ENCODE assay signal across 17 cellular contexts in the genomic region with DNA sequence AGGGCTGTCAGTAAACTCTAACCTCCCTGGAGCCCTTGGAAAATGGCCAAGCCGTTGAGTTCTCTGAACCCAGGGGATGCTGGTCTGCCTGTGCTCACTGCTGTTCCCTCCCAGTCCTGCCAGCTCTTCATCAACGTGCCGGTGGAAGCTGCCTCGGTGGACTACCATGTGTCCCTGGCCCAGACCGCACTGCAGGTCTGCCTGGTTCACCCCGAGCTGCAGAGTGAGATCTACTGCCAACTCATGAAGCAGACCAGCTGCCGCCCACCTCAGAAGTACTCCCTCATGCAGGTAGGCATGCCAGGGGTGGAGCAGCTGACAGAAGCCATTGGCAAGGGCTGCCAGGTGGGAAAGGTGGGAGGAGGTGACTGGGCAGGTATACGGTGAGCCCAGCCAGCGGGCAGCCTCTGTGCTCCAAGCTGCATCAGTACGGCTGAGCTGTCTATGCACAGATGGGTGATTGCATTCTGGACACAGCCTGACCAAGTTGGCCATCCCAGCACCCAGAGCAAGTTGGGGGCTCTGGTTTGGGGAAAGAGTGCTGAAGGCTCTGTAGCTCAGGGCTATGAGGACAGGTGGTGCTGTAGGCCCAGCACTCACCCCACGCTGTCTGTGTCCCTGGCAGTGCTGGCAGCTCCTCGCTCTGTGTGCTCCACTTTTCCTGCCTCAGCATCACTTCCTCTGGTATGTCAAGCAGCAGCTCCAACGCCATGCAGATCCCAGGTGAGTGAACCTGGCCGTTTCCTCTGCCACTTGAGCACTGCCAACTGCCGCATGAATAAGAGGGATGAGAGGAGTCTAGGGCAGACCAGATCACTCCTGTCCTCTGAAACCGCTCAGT. TPM values are rescaled to one million over a fixed set of nuclear protein-coding genes. Genes with fewer than 3 reads are reported as not detected.
DNase-seq lines count a peak whose midpoint lies in the region; ATAC-seq and TF ChIP-seq lines count a peak whose summit lies in the region.
"Had no signal": no experiment of that assay in that cellular context is flagged by ENCODE, and none has a peak within 500 bp of the region (broad histone marks: within the 10 kb centered on the region; RNA-seq: fewer than 3 reads in every experiment).

No MANE protein-coding gene starts in this region.

- H3K4me3 ChIP-seq in RWPE2 (ENCODE audit: severe bottlenecking): no peak overlapping the region
- no peak overlapping the region for H3K4me3 ChIP-seq in lower lobe of right lung
- no peak overlapping the region for H3K4me3 ChIP-seq in thyroid gland (replicated peaks in 1 of 3)
- H3K4me3 ChIP-seq: GM23338, Peyer's patch had no signal

- H3K36me3 ChIP-seq in RWPE2 (ENCODE audit: low read depth) (no peaks in the 10 kb centered on the region; the same call in 1 of the 2 replicates), lower lobe of right lung (no peaks in the 10 kb centered on the region), thyroid gland (peaks cover 66 to 95% of the 10 kb centered on the region in 2 donors)

- peak; percentile 52 for DNase-seq in activated effector memory CD4-positive, alpha-beta T cell treated with anti-CD3 and anti-CD28 coated beads, Interleukin-2, amount 50 U/mL, for 16 hours
- DNase-seq in activated effector memory CD4-positive, alpha-beta T cell treated with Interleukin-2 at 50 U/mL for 16 hours: no peak
- DNase-seq in RWPE2 (ENCODE audit: low spot score) (peak; percentile 58), lower lobe of right lung (peak; percentile 43), thyroid gland (peak; percentile 38 to 46), Right ventricle myocardium superior (no peak), hepatic stellate cell (ENCODE audit: low spot score) (no peak)
- DNase-seq: GDM1, KG1, NCI-H1092, NCI-H1694 treated with DMSO at 0.1 percent for 48 hours, NCI-H82, SIG-M5 had no signal

- WGBS in thyroid gland, 2 donors: 69 to 73% methylated on average over 15 to 16 of the region's 16 CpGs

- ATAC-seq in RWPE2 (ENCODE audit: low read depth) (no peak), lower lobe of right lung (no peak), Right ventricle myocardium superior (ENCODE audit: poor library complexity) (no peak), HG03439 (IDR thresholded peaks at IDR 0.05; ENCODE audit: unreplicated experiment) (no peak)
- ATAC-seq: GM23338 had no signal

- H3K4me1 ChIP-seq in RWPE2 (ENCODE audit: insufficient read depth, poor library complexity, severe bottlenecking) (no peaks in the 10 kb centered on the region), lower lobe of right lung (no peaks in the 10 kb centered on the region), thyroid gland (peaks cover 0 to 9% of the 10 kb centered on the region in 2 donors)

- intact Hi-C loops in lower lobe of right lung (cut with DNase I): no loop called here
- intact Hi-C loops in thyroid gland (cut with DNase I): loop anchor here (10.0 kb wide), 1 partner anchor 153 kb away; no protein-coding TSS in a partner anchor
- intact Hi-C loops in Right ventricle myocardium superior (cut with DNase I): no loop called here

- no peak for TF ChIP-seq POLR2A in thyroid gland (IDR thresholded peaks at IDR 0.05)

- H3K27ac ChIP-seq in RWPE2 (ENCODE audit: poor library complexity, severe bottlenecking) (no peak overlapping the region), lower lobe of right lung (no peak overlapping the region), thyroid gland (peak overlapping the region in 1 of 3 donors; percentile 10)
- H3K27ac ChIP-seq: C4-2B, Peyer's patch had no signal

- TF ChIP-seq CTCF in RWPE2 (IDR thresholded peaks at IDR 0.05; ENCODE audit: poor library complexity, severe bottlenecking): no peak
- TF ChIP-seq CTCF in lower lobe of right lung (IDR thresholded peaks at IDR 0.05): no peak
- no peak for TF ChIP-seq CTCF in thyroid gland (IDR thresholded peaks at IDR 0.05)

- H3K27me3 ChIP-seq in RWPE2 (ENCODE audit: insufficient read depth, poor library complexity, severe bottlenecking) (no peaks in the 10 kb centered on the region), lower lobe of right lung (ENCODE audit: low read depth) (no peaks in the 10 kb centered on the region), thyroid gland (no peaks in the 10 kb centered on the region)
- H3K27me3 ChIP-seq: Peyer's patch had no signal

- no peaks in the 10 kb centered on the region for H3K9me3 ChIP-seq in RWPE2 (ENCODE audit: severe bottlenecking)
- no peaks in the 10 kb centered on the region for H3K9me3 ChIP-seq in lower lobe of right lung
- no peaks in the 10 kb centered on the region for H3K9me3 ChIP-seq in thyroid gland
- H3K9me3 ChIP-seq: Peyer's patch had no signal

RNA-seq across cellular contexts. Expression of a gene that starts 21.9 kb away (rescaled TPM):
- total RNA-seq in lower lobe of right lung (17.2 TPM), thyroid gland (100 to 1,000 TPM in 1 of 4 donors, 10 to 100 TPM in 3; 43.0 to 103 (median 63.1) TPM), Right ventricle myocardium superior (12.0 TPM)

RNA-seq across cellular contexts. Expression of a gene that starts 41.6 kb away (rescaled TPM):
- total RNA-seq in lower lobe of right lung (0.77 TPM), thyroid gland (100 to 1,000 TPM in 2 of 4 donors, 10 to 100 TPM in 2; 76.1 to 160 (median 95.0) TPM), Right ventricle myocardium superior (0.75 TPM)

RNA-seq across cellular contexts. Expression of a gene that starts 45.0 kb away (rescaled TPM):
- total RNA-seq in lower lobe of right lung: 4.6 TPM
- total RNA-seq in thyroid gland: 100 to 1,000 TPM; 225 to 336 (median 241) TPM
- 4.4 TPM for total RNA-seq in Right ventricle myocardium superior

Comparison
In these comparisons a context has a peak if more than half of its experiments do, and no peak if none do; other contexts are left out.
1. DNase-seq: peak in activated effector memory CD4-positive, alpha-beta T cell treated with anti-CD3 and anti-CD28 coated beads, Interleukin-2, amount 50 U/mL, for 16 hours (single experiment), RWPE2 (single experiment), lower lobe of right lung (single experiment) and thyroid gland (2 of 2); none in activated effector memory CD4-positive, alpha-beta T cell treated with Interleukin-2 at 50 U/mL for 16 hours (single experiment), Right ventricle myocardium superior (single experiment) and hepatic stellate cell (single experiment).
2. RNA of a gene that starts 41.6 kb away (total RNA-seq): 76.1 to 160 TPM in thyroid gland; 0.77 TPM in lower lobe of right lung (single experiment) and 0.75 TPM in Right ventricle myocardium superior (single experiment); every median in the first group is over 10 times any median in the second.
3. RNA of a gene that starts 45.0 kb away (total RNA-seq): 225 to 336 TPM in thyroid gland; 4.6 TPM in lower lobe of right lung (single experiment) and 4.4 TPM in Right ventricle myocardium superior (single experiment); every median in the first group is over 10 times any median in the second.